Comparison of ENCODE assay signal across 9 cellular contexts in genomic region chr2:11692966-11693521, GRCh38. TPM values are rescaled to one million over a fixed set of nuclear protein-coding genes. Genes with fewer than 3 reads are reported as not detected.
DNase-seq lines count a peak whose midpoint lies in the region; ATAC-seq and TF ChIP-seq lines count a peak whose summit lies in the region.
"Had no signal": no experiment of that assay in that cellular context is flagged by ENCODE, and none has a peak within 500 bp of the region (broad histone marks: within the 10 kb centered on the region; RNA-seq: fewer than 3 reads in every experiment).

No MANE protein-coding gene starts in this region.

- TF ChIP-seq POLR2A in esophagus squamous epithelium (IDR thresholded peaks at IDR 0.05) (no peak), thyroid gland (IDR thresholded peaks at IDR 0.05) (no peak)

- H3K27ac Mint-ChIP-seq in neural progenitor cell: no peak overlapping the region

- DNase-seq in DMS53 (lab: John Stamatoyannopoulos, UW) (peak; percentile 83), HuH-7 (ENCODE audit: low spot score) (peak; percentile 69), esophagus squamous epithelium (lab: John Stamatoyannopoulos, UW) (no peak), neural progenitor cell (ENCODE audit: low spot score) (peak; percentile 78), thyroid gland (peak; percentile 70 to 73)
- DNase-seq in activated CD8-positive, alpha-beta memory T cell treated with anti-CD3 and anti-CD28 coated beads, Interleukin-2, amount 50 U/mL, for 4 hours: peak; percentile 61

- no peaks in the 10 kb centered on the region for H3K27me3 ChIP-seq in OCI-LY1 (ENCODE audit: insufficient read depth, low read length)
- no peaks in the 10 kb centered on the region for H3K27me3 ChIP-seq in esophagus squamous epithelium
- H3K27me3 ChIP-seq in neural progenitor cell: peaks cover 6% of the 10 kb centered on the region
- H3K27me3 ChIP-seq in thyroid gland: no peaks in the 10 kb centered on the region

- no peak overlapping the region for H2AFZ ChIP-seq in OCI-LY1 (ENCODE audit: low read length)
- H2AFZ ChIP-seq in neural progenitor cell (replicated peaks): no peak overlapping the region

- peak; percentile 79 for ATAC-seq in GM21447 (IDR thresholded peaks at IDR 0.05; ENCODE audit: unreplicated experiment)

- TF ChIP-seq CTCF in OCI-LY1 (IDR thresholded peaks at IDR 0.05; ENCODE audit: low read length) (peak; percentile 87), esophagus squamous epithelium (IDR thresholded peaks at IDR 0.05) (peak; percentile 60 to 76 (median 68)), neural progenitor cell (IDR thresholded peaks at IDR 0.05) (peak; percentile 79), thyroid gland (IDR thresholded peaks at IDR 0.05) (peak; percentile 37 to 83 (median 70))

- H3F3A ChIP-seq in OCI-LY1 (ENCODE audit: insufficient read depth, low read length): no peaks in the 10 kb centered on the region
- peaks cover 11% of the 10 kb centered on the region for H3F3A ChIP-seq in neural progenitor cell (ENCODE audit: low read depth)

- WGBS in esophagus squamous epithelium, 2 donors: 17% methylated on average over 9 of the region's 9 CpGs
- 16 to 23% methylated on average over 8 to 9 of the region's 9 CpGs for WGBS in thyroid gland, 2 donors

- H3K9me3 ChIP-seq in OCI-LY1 (ENCODE audit: low read length) (no peaks in the 10 kb centered on the region), esophagus squamous epithelium (no peaks in the 10 kb centered on the region), neural progenitor cell (ENCODE audit: low read depth) (no peaks in the 10 kb centered on the region), thyroid gland (no peaks in the 10 kb centered on the region)

- intact Hi-C loops in esophagus squamous epithelium (cut with DNase I) (loop anchor here (2.0 kb wide), 1 partner anchor 86 kb away; no protein-coding TSS in a partner anchor), thyroid gland (cut with DNase I) (no loop called here)

- H3K27ac ChIP-seq in OCI-LY1 (ENCODE audit: low read depth, low read length, poor library complexity, severe bottlenecking): no peak overlapping the region
- no peak overlapping the region for H3K27ac ChIP-seq in esophagus squamous epithelium
- H3K27ac ChIP-seq in neural progenitor cell: no peak overlapping the region
- H3K27ac ChIP-seq in thyroid gland: no peak overlapping the region

- H3K79me2 ChIP-seq in OCI-LY1 (ENCODE audit: insufficient read depth, low read length) (no peaks in the 10 kb centered on the region), neural progenitor cell (ENCODE audit: low read depth) (no peaks in the 10 kb centered on the region)

- H3K4me1 ChIP-seq in OCI-LY1 (ENCODE audit: insufficient read depth, low read length, severe bottlenecking) (peaks cover 12% of the 10 kb centered on the region), esophagus squamous epithelium (peaks cover 4 to 34% (median 28%) of the 10 kb centered on the region in 3 donors), neural progenitor cell (peaks cover 8% of the 10 kb centered on the region), thyroid gland (peaks cover 13 to 23% of the 10 kb centered on the region in 2 donors)

- no peaks in the 10 kb centered on the region for H4K20me1 ChIP-seq in OCI-LY1 (ENCODE audit: insufficient read depth, low read length)
- H4K20me1 ChIP-seq in neural progenitor cell (ENCODE audit: low read depth): no peaks in the 10 kb centered on the region

- H3K9ac ChIP-seq in OCI-LY1 (ENCODE audit: low read length): no peak overlapping the region
- no peak overlapping the region for H3K9ac ChIP-seq in neural progenitor cell

- H3K27me3 Mint-ChIP-seq in neural progenitor cell (ENCODE audit: insufficient read depth, low read depth): peaks cover 3% of the 10 kb centered on the region

- peaks cover 26% of the 10 kb centered on the region for H3K4me1 Mint-ChIP-seq in neural progenitor cell

- no peak overlapping the region for H3K4me3 ChIP-seq in OCI-LY1 (ENCODE audit: low read depth, low read length, poor library complexity, severe bottlenecking)
- no peak overlapping the region for H3K4me3 ChIP-seq in esophagus squamous epithelium
- H3K4me3 ChIP-seq in neural progenitor cell: no peak overlapping the region
- H3K4me3 ChIP-seq in thyroid gland (replicated peaks in 1 of 3): no peak overlapping the region

- H3K9me2 ChIP-seq in OCI-LY1 (ENCODE audit: low read depth, low read length): no peaks in the 10 kb centered on the region

- H3K36me3 ChIP-seq in OCI-LY1 (ENCODE audit: insufficient read depth, low read length) (no peaks in the 10 kb centered on the region), esophagus squamous epithelium (no peaks in the 10 kb centered on the region), neural progenitor cell (no peaks in the 10 kb centered on the region), thyroid gland (no peaks in the 10 kb centered on the region)

- H3K4me3 Mint-ChIP-seq in neural progenitor cell: no peak overlapping the region

- no peak overlapping the region for H3K4me2 ChIP-seq in OCI-LY1 (ENCODE audit: low read length)
- H3K4me2 ChIP-seq in neural progenitor cell: no peak overlapping the region

- no peaks in the 10 kb centered on the region for H3K9me3 Mint-ChIP-seq in neural progenitor cell

- H3K36me3 Mint-ChIP-seq in neural progenitor cell: no peaks in the 10 kb centered on the region

RNA-seq across cellular contexts. Expression of gene NTSR2, which starts 23.0 kb away (rescaled TPM):
- total RNA-seq in esophagus squamous epithelium (not detected), neural progenitor cell (ENCODE audit: low replicate concordance) (not detected in 2 replicates), thyroid gland (not detected)
- total RNA-seq: activated CD8-positive, alpha-beta memory T cell treated with anti-CD3 and anti-CD28 coated beads for 36 hours had no signal

RNA-seq across cellular contexts. Expression of gene LPIN1, which starts 53.4 kb away (rescaled TPM):
- 10 to 100 TPM; 16.9 to 80.9 (median 39.7) TPM for total RNA-seq in esophagus squamous epithelium
- 18.0 and 22.9 TPM in 2 replicates for total RNA-seq in neural progenitor cell (ENCODE audit: low replicate concordance)
- 10 to 100 TPM; 28.7 to 47.0 (median 39.6) TPM for total RNA-seq in thyroid gland
